7 cellular contexts compared by ENCODE assay signal in the genomic region with DNA sequence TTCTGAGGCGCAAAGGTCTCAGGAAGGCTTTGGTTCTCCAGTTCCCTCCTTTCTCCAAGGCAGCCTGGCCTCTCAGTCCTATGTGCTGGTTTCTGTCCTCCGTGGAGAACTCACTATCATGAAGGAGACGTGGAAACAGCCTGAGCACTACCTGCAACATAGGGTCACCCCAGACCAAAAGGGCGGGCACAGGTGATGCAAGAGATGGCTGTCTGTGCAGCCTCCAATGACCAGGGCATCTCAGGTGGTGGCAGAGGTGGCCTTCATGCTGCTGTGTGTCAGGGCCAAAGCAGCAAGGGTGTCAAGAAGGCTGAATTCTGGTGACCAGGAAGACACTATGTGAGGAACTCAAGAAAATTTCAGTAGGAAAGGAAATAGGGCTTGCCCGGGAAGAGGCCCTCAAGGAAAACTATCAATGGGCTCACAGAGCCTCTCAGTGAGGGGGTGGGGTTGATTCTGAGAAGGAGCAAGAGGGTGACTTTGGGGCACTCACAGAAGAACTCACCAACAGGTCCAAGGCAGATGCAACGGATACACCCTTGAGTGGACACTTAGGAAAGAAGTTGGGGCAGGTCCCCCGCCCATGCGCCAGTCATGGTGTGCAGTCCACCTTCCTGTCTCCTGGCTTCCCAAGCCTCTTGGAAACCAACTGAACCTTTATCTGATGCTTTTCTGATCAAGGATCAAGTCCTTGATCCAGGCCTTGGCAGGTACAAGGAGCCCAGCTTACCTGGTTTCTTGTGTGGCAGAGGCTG.
"Had no signal": no experiment of that assay in that cellular context is flagged by ENCODE, and none has a peak within 500 bp of the region (broad histone marks: within the 10 kb centered on the region; RNA-seq: fewer than 3 reads in every experiment).

No MANE protein-coding gene starts in this region.

- H3K4me1 ChIP-seq: HAP-1 had no signal

- H3K4me3 ChIP-seq: GM23248, HAP-1 had no signal

- H3K27ac ChIP-seq: GM23248 had no signal

- DNase-seq: GM23248, GOT3, H7, HFFc6, IMR-90 had no signal

- ATAC-seq: HCT116 had no signal

- H3K9me3 ChIP-seq: HAP-1 had no signal
